13 cellular contexts compared by ENCODE assay signal in the genomic region with DNA sequence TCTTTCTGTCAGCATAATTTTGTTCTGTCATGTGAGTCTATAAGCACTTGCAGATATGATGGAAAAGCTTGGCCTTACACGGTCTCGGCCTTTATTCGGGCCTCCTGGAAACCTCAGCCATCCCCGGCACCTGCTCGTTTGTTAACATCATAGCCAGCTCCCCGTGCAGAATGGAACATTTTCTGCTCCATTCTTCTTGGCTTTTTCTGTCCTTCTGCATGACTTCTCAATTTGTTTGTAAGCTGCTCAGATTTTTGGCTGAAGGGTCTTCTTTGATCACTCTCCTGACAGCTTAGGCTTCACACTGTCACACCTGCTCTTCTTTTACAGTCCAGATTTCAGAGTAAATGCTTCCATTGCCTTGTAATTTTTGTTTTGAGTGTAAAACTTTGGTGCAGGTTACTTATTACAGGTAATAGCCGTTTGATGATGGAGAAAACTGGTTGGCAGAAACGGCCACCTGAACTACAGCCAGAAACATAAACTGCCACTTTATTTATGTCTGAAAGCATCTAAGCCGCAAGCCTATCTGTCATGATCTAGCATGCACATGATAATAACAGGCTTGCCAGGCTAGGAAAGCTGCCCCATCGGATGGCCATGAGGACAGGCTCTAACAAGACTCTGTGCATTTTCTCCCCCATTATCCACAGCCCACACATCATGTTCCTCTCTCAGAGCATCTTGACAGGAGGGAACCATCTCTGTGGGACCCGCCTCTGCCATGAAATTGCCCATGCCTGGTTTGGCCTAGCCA.
DNase-seq lines count a peak whose midpoint lies in the region; ATAC-seq and TF ChIP-seq lines count a peak whose summit lies in the region.
"Had no signal": no experiment of that assay in that cellular context is flagged by ENCODE, and none has a peak within 500 bp of the region (broad histone marks: within the 10 kb centered on the region; RNA-seq: fewer than 3 reads in every experiment).

No MANE protein-coding gene starts in this region.

- no TSS peak for BruUV-seq in PC-9 (replicated peaks; lab: Mats Ljungman, UMichigan)

- no peak overlapping the region for H3K27ac Mint-ChIP-seq in CD14-positive monocyte
- H3K27ac Mint-ChIP-seq: B cell had no signal

- H3K27me3 Mint-ChIP-seq in CD14-positive monocyte (ENCODE audit: low read depth in 3 of 3), result peaks cover 0 to 4% (median 0%) of the 10 kb centered on the region in 3 donors
- H3K27me3 Mint-ChIP-seq: B cell had no signal

- H3K4me3 ChIP-seq in AG10803 (ENCODE audit: low read length) (peak overlapping the region; percentile 16; the same call in 1 of the 2 replicates), PC-9 (peak overlapping the region; percentile 39; the same call in 1 of the 2 replicates), esophagus squamous epithelium (no peak overlapping the region), sigmoid colon (no peak overlapping the region)
- H3K4me3 ChIP-seq: lung had no signal

- peaks cover 43% of the 10 kb centered on the region for H3K79me2 ChIP-seq in PC-9 (ENCODE audit: low read depth)

- intact Hi-C loops in PC-9 (cut with micrococcal nuclease; ENCODE audit: unreplicated experiment), result loop anchor here (2.0 to 5.0 kb wide), 2 partner anchors 105 to 256 kb away; no protein-coding TSS in a partner anchor
- intact Hi-C loops in esophagus squamous epithelium (cut with DNase I), result loop anchor here (10.0 kb wide), 1 partner anchor 81 kb away; no protein-coding TSS in a partner anchor
- intact Hi-C loops in sigmoid colon (cut with DNase I), result loop anchor here (5.0 kb wide), 1 partner anchor 84 kb away; no protein-coding TSS in a partner anchor
- intact Hi-C loops in CD14-positive monocyte (cut with micrococcal nuclease), result no loop called here

- no peaks in the 10 kb centered on the region for H3K9me3 Mint-ChIP-seq in CD14-positive monocyte

- no peaks in the 10 kb centered on the region for H3K9me3 ChIP-seq in PC-9 (ENCODE audit: insufficient read depth, low read depth)
- no peaks in the 10 kb centered on the region for H3K9me3 ChIP-seq in esophagus squamous epithelium
- no peaks in the 10 kb centered on the region for H3K9me3 ChIP-seq in sigmoid colon

- H3K4me1 ChIP-seq in PC-9 (replicated peaks; ENCODE audit: insufficient read depth) (peaks cover 78% of the 10 kb centered on the region), esophagus squamous epithelium (peaks cover 41 to 97% (median 66%) of the 10 kb centered on the region in 3 donors), sigmoid colon (peaks cover 0 to 50% (median 46%) of the 10 kb centered on the region in 4 donors)

- H3K27ac ChIP-seq in PC-9, result peak overlapping the region; percentile 97
- H3K27ac ChIP-seq in esophagus squamous epithelium, result peak overlapping the region; percentile 72 to 90 (median 86)
- H3K27ac ChIP-seq in sigmoid colon, result peak overlapping the region; percentile 72 to 86 (median 82)

- WGBS in esophagus squamous epithelium, 2 donors, result 45 to 55% methylated on average over 10 to 11 of the region's 11 CpGs
- 38 to 80% methylated on average over 11 of the region's 11 CpGs for WGBS in sigmoid colon, 2 donors

- H2AFZ ChIP-seq in PC-9, result no peak overlapping the region

- no peak for DNase-seq in AG10803 (ENCODE audit: low read depth)
- no peak for DNase-seq in PC-9
- DNase-seq in esophagus squamous epithelium (lab: John Stamatoyannopoulos, UW), result no peak
- DNase-seq in sigmoid colon, result no peak
- DNase-seq in SHP77 treated with DMSO at 0.1 percent for 48 hours (lab: John Stamatoyannopoulos, UW), result no peak
- DNase-seq in CD14-positive monocyte (ENCODE audit: low spot score), result no peak
- DNase-seq in NCI-H1092 (lab: John Stamatoyannopoulos, UW), result no peak
- DNase-seq: activated CD4-positive, alpha-beta T cell treated with anti-CD3 and anti-CD28 coated beads for 4 hours; activated gamma-delta T cell treated with Interleukin-2 at 50 U/mL for 16 hours; SW 1271 had no signal

- TF ChIP-seq POLR2A in esophagus squamous epithelium (IDR thresholded peaks at IDR 0.05) (no peak), sigmoid colon (IDR thresholded peaks at IDR 0.05) (no peak)

- H3K4me3 Mint-ChIP-seq in CD14-positive monocyte, result no peak overlapping the region
- H3K4me3 Mint-ChIP-seq: B cell had no signal

- no peaks in the 10 kb centered on the region for H3K9me2 ChIP-seq in PC-9 (ENCODE audit: insufficient read depth)

- peaks cover 12% of the 10 kb centered on the region; the same call in 1 of the 2 replicates for H3K36me3 ChIP-seq in PC-9 (ENCODE audit: low read depth)
- no peaks in the 10 kb centered on the region for H3K36me3 ChIP-seq in esophagus squamous epithelium
- H3K36me3 ChIP-seq in sigmoid colon, result no peaks in the 10 kb centered on the region

- H3K27me3 ChIP-seq in PC-9 (ENCODE audit: insufficient read depth, low read depth) (no peaks in the 10 kb centered on the region), esophagus squamous epithelium (no peaks in the 10 kb centered on the region), sigmoid colon (no peaks in the 10 kb centered on the region)

- no peak for ATAC-seq in GM18511 (IDR thresholded peaks at IDR 0.05; ENCODE audit: unreplicated experiment)

- CTCF ChIA-PET in PC-9 (lab: Charles Lee), result no interaction called here

- H4K20me1 ChIP-seq in PC-9 (ENCODE audit: insufficient read depth), result no peaks in the 10 kb centered on the region

- TF ChIP-seq CTCF in AG10803 (conservative IDR thresholded peaks at IDR 0.05; ENCODE audit: low read length) (no peak), PC-9 (conservative IDR thresholded peaks at IDR 0.05) (no peak), esophagus squamous epithelium (IDR thresholded peaks at IDR 0.05) (no peak), sigmoid colon (IDR thresholded peaks at IDR 0.05) (no peak), CD14-positive monocyte (IDR thresholded peaks at IDR 0.05) (no peak)

- POLR2A ChIA-PET in PC-9 (lab: Charles Lee; ENCODE audit: unreplicated experiment), result interaction anchor here (0.6 to 0.8 kb wide), 3 partner anchors 25 to 105 kb away, joined by 3 to 13 read pairs (median 3); no protein-coding TSS in a partner anchor

- H3F3A ChIP-seq in PC-9 (ENCODE audit: insufficient read depth, low read depth), result peaks cover 74% of the 10 kb centered on the region

- peaks cover 17% of the 10 kb centered on the region for H3K4me1 Mint-ChIP-seq in CD14-positive monocyte
- H3K4me1 Mint-ChIP-seq: B cell had no signal

- H3K36me3 Mint-ChIP-seq in CD14-positive monocyte, result peaks cover 9 to 21% of the 10 kb centered on the region in 2 donors

- peak overlapping the region; percentile 76 for H3K4me2 ChIP-seq in PC-9

- no peak for TF ChIP-seq EP300 in sigmoid colon (IDR thresholded peaks at IDR 0.05)

Comparison
In these comparisons a context has a peak if more than half of its experiments do, and no peak if none do; other contexts are left out.
1. H3K4me3 ChIP-seq: peak in AG10803 (single experiment) and PC-9 (single experiment); none in esophagus squamous epithelium (0 of 4) and sigmoid colon (0 of 4).
2. intact Hi-C loops: an anchor here in PC-9 (2.0 to 5.0 kb wide), esophagus squamous epithelium (10.0 kb wide) and sigmoid colon (5.0 kb wide); none called in CD14-positive monocyte.
3. Peak in every context shown above with its lines, with median percentiles within 50 percentile points of each other: H3K27ac ChIP-seq.